Comparison of ENCODE assay signal across 14 cellular contexts in the genomic region with DNA sequence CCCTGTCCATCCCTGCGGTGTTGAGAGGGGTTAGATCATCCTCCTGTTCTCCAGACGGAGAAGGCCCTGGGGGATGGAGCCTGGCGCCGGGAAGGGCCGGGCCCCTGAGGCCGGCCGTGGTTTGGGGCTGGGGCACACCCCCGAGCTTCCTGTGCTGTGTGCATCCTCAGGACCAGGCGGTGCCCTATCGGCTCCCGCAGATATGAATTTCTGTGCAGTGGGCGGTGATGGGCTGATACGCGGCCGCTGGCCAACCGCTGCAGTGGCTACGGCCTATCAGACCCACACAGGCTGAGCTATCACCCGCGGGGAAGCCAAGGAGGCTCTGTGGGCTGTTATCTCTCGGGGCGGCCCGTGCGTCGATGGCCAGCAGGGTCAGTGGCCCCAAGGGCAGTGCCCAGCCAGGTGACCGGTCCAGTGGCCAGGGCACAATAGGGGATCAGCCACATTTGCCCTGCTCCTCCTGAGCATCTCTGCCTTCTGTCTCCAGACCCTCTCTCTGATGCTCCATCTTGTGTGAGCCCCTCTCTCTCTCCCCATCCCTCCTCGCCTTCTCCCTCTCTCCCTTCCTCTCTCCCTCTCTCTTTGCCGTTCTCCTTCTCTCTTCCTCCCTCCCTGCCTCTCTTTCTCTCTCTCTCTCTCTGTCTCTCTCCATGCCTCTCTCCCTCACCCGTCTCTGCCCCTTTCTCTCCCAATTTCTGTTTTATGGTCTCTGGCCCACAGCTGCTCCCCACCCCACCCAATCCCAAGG.
"Had no signal": no experiment of that assay in that cellular context is flagged by ENCODE, and none has a peak within 500 bp of the region (broad histone marks: within the 10 kb centered on the region; RNA-seq: fewer than 3 reads in every experiment).

No MANE protein-coding gene starts in this region.

- H3K36me3 Mint-ChIP-seq: natural killer cell had no signal

- H3K27me3 Mint-ChIP-seq: activated CD4-positive, alpha-beta memory T cell treated with anti-CD3 and anti-CD28 coated beads, Interleukin-2, amount 10 ng/mL, durations not matched to agents 7 days and 5 days; T-helper 17 cell had no signal

- H3K36me3 ChIP-seq: pancreas, uterus had no signal

- H3K4me3 Mint-ChIP-seq: activated CD4-positive, alpha-beta memory T cell treated with anti-CD3 and anti-CD28 coated beads, Interleukin-2, amount 10 ng/mL, durations not matched to agents 7 days and 5 days; activated T-helper 1 cell treated with anti-CD3 and anti-CD28 coated beads, Interleukin-12 subunit alpha, Interleukin-12 subunit beta, Interleukin-2, Interleukin-4 antibody, amounts not matched to agents 30 ng/mL and 10 ng/mL and 1 ng/mL, durations not matched to agents 14 hours and 24 hours and 36 hours; natural killer cell; T-helper 17 cell had no signal

- DNase-seq: activated CD4-positive, alpha-beta memory T cell treated with anti-CD3 and anti-CD28 coated beads, Interleukin-2, amount 10 ng/mL, durations not matched to agents 7 days and 5 days; activated naive CD4-positive, alpha-beta T cell; dorsolateral prefrontal cortex; natural killer cell; pancreas; retina; stimulated activated CD4-positive, alpha-beta T cell treated with anti-CD3 and anti-CD28 coated beads, Interleukin-4, amount 100 ng/mL, for 4 hours; stomach; T-helper 17 cell; uterus had no signal

- H3K4me3 ChIP-seq: dorsolateral prefrontal cortex, lung, pancreas, skin epidermis, stomach, uterus had no signal

- H3K4me1 ChIP-seq: uterus had no signal

- H3K4me1 Mint-ChIP-seq: activated CD4-positive, alpha-beta memory T cell treated with anti-CD3 and anti-CD28 coated beads, Interleukin-2, amount 10 ng/mL, durations not matched to agents 7 days and 5 days had no signal

- H3K27ac Mint-ChIP-seq: activated CD4-positive, alpha-beta memory T cell treated with anti-CD3 and anti-CD28 coated beads, Interleukin-2, amount 10 ng/mL, durations not matched to agents 7 days and 5 days; activated T-helper 1 cell treated with anti-CD3 and anti-CD28 coated beads, Interleukin-12 subunit alpha, Interleukin-12 subunit beta, Interleukin-2, Interleukin-4 antibody, amounts not matched to agents 30 ng/mL and 10 ng/mL and 1 ng/mL, durations not matched to agents 14 hours and 24 hours and 36 hours; T-helper 17 cell had no signal

- H3K27ac ChIP-seq: dorsolateral prefrontal cortex, pancreas, skin epidermis, uterus had no signal

- H3K9me3 ChIP-seq: pancreas, stomach, uterus had no signal

- H3K9me3 Mint-ChIP-seq: activated CD4-positive, alpha-beta memory T cell treated with anti-CD3 and anti-CD28 coated beads, Interleukin-2, amount 10 ng/mL, durations not matched to agents 7 days and 5 days; activated T-helper 1 cell treated with anti-CD3 and anti-CD28 coated beads, Interleukin-12 subunit alpha, Interleukin-12 subunit beta, Interleukin-2, Interleukin-4 antibody, amounts not matched to agents 30 ng/mL and 10 ng/mL and 1 ng/mL, durations not matched to agents 14 hours and 24 hours and 36 hours; natural killer cell had no signal

- H3K27me3 ChIP-seq: dorsolateral prefrontal cortex, pancreas, stomach, uterus had no signal

- ATAC-seq: esophagus mucosa, pancreas, T-helper 17 cell had no signal
